Comparison of ENCODE assay signal across 15 cellular contexts in genomic region chr11:130426223-130427048, GRCh38. TPM values are rescaled to one million over a fixed set of nuclear protein-coding genes. Genes with fewer than 3 reads are reported as not detected.
DNase-seq lines count a peak whose midpoint lies in the region; ATAC-seq and TF ChIP-seq lines count a peak whose summit lies in the region.
"Had no signal": no experiment of that assay in that cellular context is flagged by ENCODE, and none has a peak within 500 bp of the region (broad histone marks: within the 10 kb centered on the region; RNA-seq: fewer than 3 reads in every experiment).

No MANE protein-coding gene starts in this region.

- H3K27me3 Mint-ChIP-seq in glutamatergic neuron (ENCODE audit: unreplicated experiment) (peaks cover 13% of the 10 kb centered on the region), neural progenitor cell (ENCODE audit: insufficient read depth, low read depth) (peaks cover 44% of the 10 kb centered on the region)

- in situ Hi-C loops in gastrocnemius medialis (cut with MboI; ENCODE audit: low sequenced_read_pairs in 4 of 4) = loop anchor here in 3 of 4 donors (10.0 to 25.0 kb wide), 4 partner anchors 212 to 468 kb away; no protein-coding TSS in a partner anchor

- intact Hi-C loops in heart left ventricle (cut with DNase I) = loop anchor here in 5 of 10 donors (2.0 to 5.0 kb wide), 3 partner anchors 34 to 214 kb away; no protein-coding TSS in a partner anchor
- intact Hi-C loops in right cardiac atrium (cut with DNase I) = loop anchor here in 3 of 4 donors (5.0 to 10.0 kb wide), 3 partner anchors 209 to 214 kb away; no protein-coding TSS in a partner anchor
- intact Hi-C loops in gastrocnemius medialis (cut with DNase I; ENCODE audit: low total_unique reads) = loop anchor here (5.0 kb wide), 1 partner anchor 214 kb away; no protein-coding TSS in a partner anchor

- peaks cover 10% of the 10 kb centered on the region for H3K4me1 Mint-ChIP-seq in glutamatergic neuron (ENCODE audit: low read depth, unreplicated experiment)
- peaks cover 25% of the 10 kb centered on the region for H3K4me1 Mint-ChIP-seq in neural progenitor cell

- H3K4me3 Mint-ChIP-seq in glutamatergic neuron (ENCODE audit: unreplicated experiment) = peak overlapping the region; percentile 85
- H3K4me3 Mint-ChIP-seq in neural progenitor cell = peak overlapping the region; percentile 84

- H3K27me3 ChIP-seq in heart left ventricle (peaks cover 0 to 52% (median 12%) of the 10 kb centered on the region in 9 donors), right cardiac atrium (ENCODE audit: control insufficient read depth, insufficient read depth) (no peaks in the 10 kb centered on the region), neural progenitor cell (peaks cover 72% of the 10 kb centered on the region), MG63 (peaks cover 31% of the 10 kb centered on the region), gastrocnemius medialis (peaks cover 15 to 24% (median 17%) of the 10 kb centered on the region in 3 donors)

- H4K20me1 ChIP-seq in neural progenitor cell (ENCODE audit: low read depth) = peaks cover 21% of the 10 kb centered on the region

- WGBS in heart left ventricle, 4 donors = 56 to 81% (median 62%) methylated on average over 9 to 10 of the region's 10 CpGs
- 56% methylated on average over 10 of the region's 10 CpGs for WGBS in right cardiac atrium

- no peak overlapping the region for H2AFZ ChIP-seq in neural progenitor cell (replicated peaks)

- TF ChIP-seq CTCF in heart left ventricle (IDR thresholded peaks at IDR 0.05) (no peak), glutamatergic neuron (IDR thresholded peaks at IDR 0.05; ENCODE audit: partially characterized antibody, unreplicated experiment) (no peak), neural progenitor cell (IDR thresholded peaks at IDR 0.05) (no peak), gastrocnemius medialis (IDR thresholded peaks at IDR 0.05 in 4 of 5, conservative IDR thresholded peaks at IDR 0.05 in 1 of 5) (no peak)

- ATAC-seq in heart left ventricle = peak; percentile 27 to 61 (median 50)
- no peak for ATAC-seq in right cardiac atrium
- ATAC-seq in GM19395 (IDR thresholded peaks at IDR 0.05; ENCODE audit: unreplicated experiment) = no peak
- no peak for ATAC-seq in gastrocnemius medialis

- peaks cover 3% of the 10 kb centered on the region for H3K9me3 Mint-ChIP-seq in glutamatergic neuron (ENCODE audit: unreplicated experiment)
- no peaks in the 10 kb centered on the region for H3K9me3 Mint-ChIP-seq in neural progenitor cell

- TF ChIP-seq POLR2A in heart left ventricle (IDR thresholded peaks at IDR 0.05) (no peak), gastrocnemius medialis (IDR thresholded peaks at IDR 0.05) (no peak)

- peaks cover 7% of the 10 kb centered on the region for H3F3A ChIP-seq in neural progenitor cell (ENCODE audit: low read depth)

- H3K27ac ChIP-seq in heart left ventricle (peak overlapping the region in 1 of 12 donors; percentile 49), right cardiac atrium (ENCODE audit: low read length) (no peak overlapping the region), neural progenitor cell (no peak overlapping the region), gastrocnemius medialis (no peak overlapping the region)
- H3K27ac ChIP-seq: SK-N-MC, spleen had no signal

- no peak overlapping the region for H3K9ac ChIP-seq in neural progenitor cell

- H3K4me3 ChIP-seq in heart left ventricle (peak overlapping the region in 1 of 12 donors; percentile 59), right cardiac atrium (ENCODE audit: low read length) (no peak overlapping the region), neural progenitor cell (no peak overlapping the region), MG63 (no peak overlapping the region), gastrocnemius medialis (peak overlapping the region in 1 of 4 donors; percentile 53)
- H3K4me3 ChIP-seq: SK-N-MC had no signal

- H3K4me1 ChIP-seq in heart left ventricle (peaks cover 0 to 32% (median 14%) of the 10 kb centered on the region in 12 donors), right cardiac atrium (ENCODE audit: control insufficient read depth, insufficient read depth, low read length) (no peaks in the 10 kb centered on the region), neural progenitor cell (peaks cover 11% of the 10 kb centered on the region), gastrocnemius medialis (peaks cover under 1 to 8% of the 10 kb centered on the region in 2 donors)

- DNase-seq in heart left ventricle = peak in 3 of 5 donors; percentile 49 to 71 (median 51)
- DNase-seq in right cardiac atrium = no peak
- no peak for DNase-seq in glutamatergic neuron
- DNase-seq in neural progenitor cell (ENCODE audit: low spot score) = no peak
- no peak for DNase-seq in MG63
- DNase-seq in foreskin melanocyte = no peak
- no peak for DNase-seq in gastrocnemius medialis
- DNase-seq: activated CD4-positive, CD25-positive, alpha-beta regulatory T cell treated with anti-CD3 and anti-CD28 coated beads, Interleukin-2, amount 50 U/mL, for 72 hours; activated effector memory CD4-positive, alpha-beta T cell treated with anti-CD3 and anti-CD28 coated beads, Interleukin-2, amount 50 U/mL, for 16 hours; foreskin fibroblast; Kasumi-1; NCI-H524 treated with DMSO at 0.1 percent for 48 hours; spleen had no signal

- no peaks in the 10 kb centered on the region for H3K79me2 ChIP-seq in neural progenitor cell (ENCODE audit: low read depth)

- no peaks in the 10 kb centered on the region for H3K36me3 ChIP-seq in heart left ventricle
- H3K36me3 ChIP-seq in neural progenitor cell = no peaks in the 10 kb centered on the region
- H3K36me3 ChIP-seq in MG63 = no peaks in the 10 kb centered on the region
- no peaks in the 10 kb centered on the region for H3K36me3 ChIP-seq in gastrocnemius medialis
- H3K36me3 ChIP-seq: spleen had no signal

- H3K9me3 ChIP-seq in heart left ventricle (no peaks in the 10 kb centered on the region), right cardiac atrium (ENCODE audit: control insufficient read depth, low read length) (no peaks in the 10 kb centered on the region), neural progenitor cell (ENCODE audit: low read depth) (no peaks in the 10 kb centered on the region), MG63 (no peaks in the 10 kb centered on the region), gastrocnemius medialis (no peaks in the 10 kb centered on the region)
- H3K9me3 ChIP-seq: spleen had no signal

- H3K36me3 Mint-ChIP-seq in glutamatergic neuron (ENCODE audit: unreplicated experiment) = no peaks in the 10 kb centered on the region
- H3K36me3 Mint-ChIP-seq in neural progenitor cell = no peaks in the 10 kb centered on the region

- H3K4me2 ChIP-seq in neural progenitor cell = no peak overlapping the region

- no peak overlapping the region for H3K27ac Mint-ChIP-seq in glutamatergic neuron (ENCODE audit: unreplicated experiment)
- H3K27ac Mint-ChIP-seq in neural progenitor cell = no peak overlapping the region

RNA-seq across cellular contexts. Expression of gene ADAMTS8, which starts 2.0 kb away (rescaled TPM):
- 1 to 10 TPM in 4 of 9 donors, under 1 TPM in 5; 0.12 to 2.8 (median 0.87) TPM for total RNA-seq in heart left ventricle
- polyA plus RNA-seq in heart left ventricle = 1 to 10 TPM in 1 of 2 donors, under 1 TPM in 1; 0.30 to 1.7 TPM
- 10 to 100 TPM in 1 of 4 donors, 1 to 10 TPM in 1, under 1 TPM in 2; 0.45 to 10.1 (median 0.95) TPM for total RNA-seq in right cardiac atrium
- 0.88 TPM for polyA plus RNA-seq in right cardiac atrium
- total RNA-seq in glutamatergic neuron (ENCODE audit: unreplicated experiment) = 0.32 TPM
- total RNA-seq in neural progenitor cell (ENCODE audit: low replicate concordance) = not detected in 2 replicates
- 2.6 and 3.5 TPM in 2 replicates for total RNA-seq in MG63 (2014; rRNA removed; shearing (Covaris generic); ENCODE audit: low replicate concordance)
- total RNA-seq in gastrocnemius medialis = under 1 TPM in 3 of 4 donors, not detected in 1; 0.26 to 0.46 (median 0.29) TPM

RNA-seq across cellular contexts. Expression of gene ADAMTS15, which starts 22.0 kb away (rescaled TPM):
- total RNA-seq in heart left ventricle (10 to 100 TPM in 8 of 9 donors, 1 to 10 TPM in 1; 5.3 to 36.5 (median 16.7) TPM), right cardiac atrium (10 to 100 TPM; 13.4 to 30.2 (median 30.0) TPM), glutamatergic neuron (ENCODE audit: unreplicated experiment) (0.20 TPM), neural progenitor cell (ENCODE audit: low replicate concordance) (0.09 and 0.25 TPM in 2 replicates), gastrocnemius medialis (1 to 10 TPM; 1.2 to 3.4 (median 1.9) TPM)
- polyA plus RNA-seq in heart left ventricle (10 to 100 TPM; 11.4 to 71.0 TPM), right cardiac atrium (13.7 TPM)
- 1.2 and 2.1 TPM in 2 replicates for total RNA-seq in MG63 (2014; rRNA removed; shearing (Covaris generic); ENCODE audit: low replicate concordance)

Comparison
In these comparisons a context has a peak if more than half of its experiments do, and no peak if none do; other contexts are left out.
1. ATAC-seq: peak in heart left ventricle (4 of 4); none in right cardiac atrium (0 of 2), GM19395 (single experiment) and gastrocnemius medialis (0 of 2).
2. DNase-seq: peak in heart left ventricle (3 of 5); none in right cardiac atrium (0 of 3), glutamatergic neuron (single experiment), neural progenitor cell (single experiment), MG63 (single experiment), foreskin melanocyte (single experiment) and gastrocnemius medialis (0 of 2).